In the genomic region with DNA sequence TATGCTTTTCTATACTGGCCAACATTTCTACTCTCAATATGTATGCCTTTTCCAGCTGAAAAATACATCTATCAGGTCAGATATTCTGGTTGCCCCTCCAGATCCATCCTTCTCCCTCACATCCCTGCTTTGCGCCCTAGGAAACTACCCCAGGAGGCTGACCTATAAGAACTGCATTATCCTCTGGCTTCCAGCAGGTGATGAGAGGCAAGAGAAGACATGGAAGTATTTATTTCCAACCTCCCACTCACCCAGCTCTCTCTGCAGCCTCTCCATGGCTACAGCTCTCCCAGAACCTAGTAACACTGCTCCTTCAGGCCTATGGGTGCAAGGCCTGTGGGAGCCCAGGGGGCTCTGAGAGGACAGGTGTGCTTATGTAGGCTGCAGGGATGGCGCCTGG, we compare ENCODE assay signal across 3 cellular contexts.
TF ChIP-seq lines count a peak whose summit lies in the region.

No MANE protein-coding gene starts in this region.

TF ChIP-seq in A549, 52 proteins besides CTCF, POLR2A, EP300 and RAD21 (continued from another document):
- TF ChIP-seq HOXB13 (CRISPR knock-in tag; IDR thresholded peaks at IDR 0.05; ENCODE audit: low read depth), result no peak
- TF ChIP-seq, protein P1, sequence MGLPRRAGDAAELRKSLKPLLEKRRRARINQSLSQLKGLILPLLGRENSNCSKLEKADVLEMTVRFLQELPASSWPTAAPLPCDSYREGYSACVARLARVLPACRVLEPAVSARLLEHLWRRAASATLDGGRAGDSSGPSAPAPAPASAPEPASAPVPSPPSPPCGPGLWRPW (IDR thresholded peaks at IDR 0.05), result no peak
- TF ChIP-seq ZFP36 (IDR thresholded peaks at IDR 0.05; ENCODE audit: borderline replicate concordance, partially characterized antibody), result no peak
- TF ChIP-seq ZC3H11A (IDR thresholded peaks at IDR 0.05), result no peak
- no peak for TF ChIP-seq HOXB5 (CRISPR knock-in tag; IDR thresholded peaks at IDR 0.05)
- TF ChIP-seq CBX8 (IDR thresholded peaks at IDR 0.05), result no peak
- TF ChIP-seq, protein P2, sequence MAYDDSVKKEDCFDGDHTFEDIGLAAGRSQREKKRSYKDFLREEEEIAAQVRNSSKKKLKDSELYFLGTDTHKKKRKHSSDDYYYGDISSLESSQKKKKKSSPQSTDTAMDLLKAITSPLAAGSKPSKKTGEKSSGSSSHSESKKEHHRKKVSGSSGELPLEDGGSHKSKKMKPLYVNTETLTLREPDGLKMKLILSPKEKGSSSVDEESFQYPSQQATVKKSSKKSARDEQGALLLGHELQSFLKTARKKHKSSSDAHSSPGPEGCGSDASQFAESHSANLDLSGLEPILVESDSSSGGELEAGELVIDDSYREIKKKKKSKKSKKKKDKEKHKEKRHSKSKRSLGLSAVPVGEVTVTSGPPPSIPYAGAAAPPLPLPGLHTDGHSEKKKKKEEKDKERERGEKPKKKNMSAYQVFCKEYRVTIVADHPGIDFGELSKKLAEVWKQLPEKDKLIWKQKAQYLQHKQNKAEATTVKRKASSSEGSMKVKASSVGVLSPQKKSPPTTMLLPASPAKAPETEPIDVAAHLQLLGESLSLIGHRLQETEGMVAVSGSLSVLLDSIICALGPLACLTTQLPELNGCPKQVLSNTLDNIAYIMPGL (CRISPR knock-in tag; IDR thresholded peaks at IDR 0.05; ENCODE audit: borderline replicate concordance), result no peak
TF ChIP-seq in A549: peak in this region for 0.

TF ChIP-seq in GM23338, 12 proteins besides CTCF, POLR2A, EP300 and RAD21 (continued from another document):
- TF ChIP-seq, protein P3, sequence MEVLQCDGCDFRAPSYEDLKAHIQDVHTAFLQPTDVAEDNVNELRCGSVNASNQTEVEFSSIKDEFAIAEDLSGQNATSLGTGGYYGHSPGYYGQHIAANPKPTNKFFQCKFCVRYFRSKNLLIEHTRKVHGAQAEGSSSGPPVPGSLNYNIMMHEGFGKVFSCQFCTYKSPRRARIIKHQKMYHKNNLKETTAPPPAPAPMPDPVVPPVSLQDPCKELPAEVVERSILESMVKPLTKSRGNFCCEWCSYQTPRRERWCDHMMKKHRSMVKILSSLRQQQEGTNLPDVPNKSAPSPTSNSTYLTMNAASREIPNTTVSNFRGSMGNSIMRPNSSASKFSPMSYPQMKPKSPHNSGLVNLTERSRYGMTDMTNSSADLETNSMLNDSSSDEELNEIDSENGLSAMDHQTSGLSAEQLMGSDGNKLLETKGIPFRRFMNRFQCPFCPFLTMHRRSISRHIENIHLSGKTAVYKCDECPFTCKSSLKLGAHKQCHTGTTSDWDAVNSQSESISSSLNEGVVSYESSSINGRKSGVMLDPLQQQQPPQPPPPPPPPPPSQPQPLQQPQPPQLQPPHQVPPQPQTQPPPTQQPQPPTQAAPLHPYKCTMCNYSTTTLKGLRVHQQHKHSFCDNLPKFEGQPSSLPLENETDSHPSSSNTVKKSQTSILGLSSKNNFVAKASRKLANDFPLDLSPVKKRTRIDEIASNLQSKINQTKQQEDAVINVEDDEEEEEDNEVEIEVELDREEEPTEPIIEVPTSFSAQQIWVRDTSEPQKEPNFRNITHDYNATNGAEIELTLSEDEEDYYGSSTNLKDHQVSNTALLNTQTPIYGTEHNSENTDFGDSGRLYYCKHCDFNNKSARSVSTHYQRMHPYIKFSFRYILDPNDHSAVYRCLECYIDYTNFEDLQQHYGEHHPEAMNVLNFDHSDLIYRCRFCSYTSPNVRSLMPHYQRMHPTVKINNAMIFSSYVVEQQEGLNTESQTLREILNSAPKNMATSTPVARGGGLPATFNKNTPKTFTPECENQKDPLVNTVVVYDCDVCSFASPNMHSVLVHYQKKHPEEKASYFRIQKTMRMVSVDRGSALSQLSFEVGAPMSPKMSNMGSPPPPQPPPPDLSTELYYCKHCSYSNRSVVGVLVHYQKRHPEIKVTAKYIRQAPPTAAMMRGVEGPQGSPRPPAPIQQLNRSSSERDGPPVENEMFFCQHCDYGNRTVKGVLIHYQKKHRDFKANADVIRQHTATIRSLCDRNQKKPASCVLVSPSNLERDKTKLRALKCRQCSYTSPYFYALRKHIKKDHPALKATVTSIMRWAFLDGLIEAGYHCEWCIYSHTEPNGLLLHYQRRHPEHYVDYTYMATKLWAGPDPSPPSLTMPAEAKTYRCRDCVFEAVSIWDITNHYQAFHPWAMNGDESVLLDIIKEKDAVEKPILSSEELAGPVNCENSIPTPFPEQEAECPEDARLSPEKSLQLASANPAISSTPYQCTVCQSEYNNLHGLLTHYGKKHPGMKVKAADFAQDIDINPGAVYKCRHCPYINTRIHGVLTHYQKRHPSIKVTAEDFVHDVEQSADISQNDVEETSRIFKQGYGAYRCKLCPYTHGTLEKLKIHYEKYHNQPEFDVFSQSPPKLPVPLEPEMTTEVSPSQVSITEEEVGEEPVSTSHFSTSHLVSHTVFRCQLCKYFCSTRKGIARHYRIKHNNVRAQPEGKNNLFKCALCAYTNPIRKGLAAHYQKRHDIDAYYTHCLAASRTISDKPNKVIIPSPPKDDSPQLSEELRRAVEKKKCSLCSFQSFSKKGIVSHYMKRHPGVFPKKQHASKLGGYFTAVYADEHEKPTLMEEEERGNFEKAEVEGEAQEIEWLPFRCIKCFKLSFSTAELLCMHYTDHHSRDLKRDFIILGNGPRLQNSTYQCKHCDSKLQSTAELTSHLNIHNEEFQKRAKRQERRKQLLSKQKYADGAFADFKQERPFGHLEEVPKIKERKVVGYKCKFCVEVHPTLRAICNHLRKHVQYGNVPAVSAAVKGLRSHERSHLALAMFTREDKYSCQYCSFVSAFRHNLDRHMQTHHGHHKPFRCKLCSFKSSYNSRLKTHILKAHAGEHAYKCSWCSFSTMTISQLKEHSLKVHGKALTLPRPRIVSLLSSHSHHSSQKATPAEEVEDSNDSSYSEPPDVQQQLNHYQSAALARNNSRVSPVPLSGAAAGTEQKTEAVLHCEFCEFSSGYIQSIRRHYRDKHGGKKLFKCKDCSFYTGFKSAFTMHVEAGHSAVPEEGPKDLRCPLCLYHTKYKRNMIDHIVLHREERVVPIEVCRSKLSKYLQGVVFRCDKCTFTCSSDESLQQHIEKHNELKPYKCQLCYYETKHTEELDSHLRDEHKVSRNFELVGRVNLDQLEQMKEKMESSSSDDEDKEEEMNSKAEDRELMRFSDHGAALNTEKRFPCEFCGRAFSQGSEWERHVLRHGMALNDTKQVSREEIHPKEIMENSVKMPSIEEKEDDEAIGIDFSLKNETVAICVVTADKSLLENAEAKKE (CRISPR knock-in tag; IDR thresholded peaks at IDR 0.05), result no peak
- TF ChIP-seq, protein P4, sequence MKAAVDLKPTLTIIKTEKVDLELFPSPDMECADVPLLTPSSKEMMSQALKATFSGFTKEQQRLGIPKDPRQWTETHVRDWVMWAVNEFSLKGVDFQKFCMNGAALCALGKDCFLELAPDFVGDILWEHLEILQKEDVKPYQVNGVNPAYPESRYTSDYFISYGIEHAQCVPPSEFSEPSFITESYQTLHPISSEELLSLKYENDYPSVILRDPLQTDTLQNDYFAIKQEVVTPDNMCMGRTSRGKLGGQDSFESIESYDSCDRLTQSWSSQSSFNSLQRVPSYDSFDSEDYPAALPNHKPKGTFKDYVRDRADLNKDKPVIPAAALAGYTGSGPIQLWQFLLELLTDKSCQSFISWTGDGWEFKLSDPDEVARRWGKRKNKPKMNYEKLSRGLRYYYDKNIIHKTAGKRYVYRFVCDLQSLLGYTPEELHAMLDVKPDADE (IDR thresholded peaks at IDR 0.05), result no peak
- TF ChIP-seq ZNF331 (CRISPR knock-in tag; IDR thresholded peaks at IDR 0.05; ENCODE audit: low read depth) (no peak), JUNB (IDR thresholded peaks at IDR 0.05; ENCODE audit: unreplicated experiment) (no peak)

TF ChIP-seq in WTC11, 78 proteins besides CTCF, POLR2A, EP300 and RAD21 (continued from another document):
- TF ChIP-seq, protein P5, sequence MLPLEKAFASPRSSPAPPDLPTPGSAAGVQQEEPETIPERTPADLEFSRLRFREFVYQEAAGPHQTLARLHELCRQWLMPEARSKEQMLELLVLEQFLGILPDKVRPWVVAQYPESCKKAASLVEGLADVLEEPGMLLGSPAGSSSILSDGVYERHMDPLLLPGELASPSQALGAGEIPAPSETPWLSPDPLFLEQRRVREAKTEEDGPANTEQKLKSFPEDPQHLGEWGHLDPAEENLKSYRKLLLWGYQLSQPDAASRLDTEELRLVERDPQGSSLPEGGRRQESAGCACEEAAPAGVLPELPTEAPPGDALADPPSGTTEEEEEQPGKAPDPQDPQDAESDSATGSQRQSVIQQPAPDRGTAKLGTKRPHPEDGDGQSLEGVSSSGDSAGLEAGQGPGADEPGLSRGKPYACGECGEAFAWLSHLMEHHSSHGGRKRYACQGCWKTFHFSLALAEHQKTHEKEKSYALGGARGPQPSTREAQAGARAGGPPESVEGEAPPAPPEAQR (CRISPR knock-in tag; IDR thresholded peaks at IDR 0.05), result no peak
- no peak for TF ChIP-seq NFE2L1 (CRISPR knock-in tag; IDR thresholded peaks at IDR 0.05)
- TF ChIP-seq, protein P2 (CRISPR knock-in tag; IDR thresholded peaks at IDR 0.05), result no peak
- TF ChIP-seq GTF2I (CRISPR knock-in tag; conservative IDR thresholded peaks at IDR 0.05), result no peak
- TF ChIP-seq, protein P6, sequence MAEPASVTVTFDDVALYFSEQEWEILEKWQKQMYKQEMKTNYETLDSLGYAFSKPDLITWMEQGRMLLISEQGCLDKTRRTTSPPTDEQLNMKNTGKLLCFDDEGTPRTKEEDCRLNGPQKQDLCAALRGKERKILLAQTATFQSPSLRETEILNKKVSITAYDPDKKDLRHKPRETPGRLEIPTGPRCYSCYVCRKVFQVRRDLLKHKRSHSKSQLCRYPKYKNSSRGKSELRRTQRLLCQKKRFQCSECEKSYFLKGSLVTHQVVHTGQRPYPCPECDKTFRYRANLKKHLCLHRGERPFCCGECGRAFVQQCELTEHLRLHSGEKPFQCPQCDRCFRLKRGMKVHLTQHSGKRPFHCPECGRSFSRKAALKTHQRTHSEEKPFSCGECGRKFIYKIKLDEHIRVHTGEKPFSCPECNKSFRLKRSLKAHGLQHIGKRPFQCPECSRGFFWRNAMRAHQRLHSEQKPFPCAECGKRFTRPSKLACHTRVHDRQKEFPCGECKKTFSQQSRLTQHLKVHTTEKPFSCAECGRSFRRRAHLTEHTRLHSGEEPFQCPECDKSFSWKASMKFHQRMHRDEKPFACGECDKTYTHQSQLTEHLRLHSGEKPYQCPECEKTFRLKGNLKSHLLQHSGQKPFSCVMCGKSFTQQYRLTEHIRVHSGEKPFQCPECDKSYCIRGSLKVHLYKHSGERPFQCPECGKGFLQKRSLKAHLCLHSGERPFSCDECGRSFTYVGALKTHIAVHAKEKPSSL (CRISPR knock-in tag; conservative IDR thresholded peaks at IDR 0.05), result no peak
- no peak for TF ChIP-seq RORB (CRISPR knock-in tag; IDR thresholded peaks at IDR 0.05)
- TF ChIP-seq, protein P7, sequence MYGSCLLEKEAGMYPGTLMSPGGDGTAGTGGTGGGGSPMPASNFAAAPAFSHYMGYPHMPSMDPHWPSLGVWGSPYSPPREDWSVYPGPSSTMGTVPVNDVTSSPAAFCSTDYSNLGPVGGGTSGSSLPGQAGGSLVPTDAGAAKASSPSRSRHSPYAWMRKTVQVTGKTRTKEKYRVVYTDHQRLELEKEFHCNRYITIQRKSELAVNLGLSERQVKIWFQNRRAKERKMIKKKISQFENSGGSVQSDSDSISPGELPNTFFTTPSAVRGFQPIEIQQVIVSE (CRISPR knock-in tag; IDR thresholded peaks at IDR 0.05; ENCODE audit: borderline replicate concordance), result no peak
- TF ChIP-seq, protein P8, sequence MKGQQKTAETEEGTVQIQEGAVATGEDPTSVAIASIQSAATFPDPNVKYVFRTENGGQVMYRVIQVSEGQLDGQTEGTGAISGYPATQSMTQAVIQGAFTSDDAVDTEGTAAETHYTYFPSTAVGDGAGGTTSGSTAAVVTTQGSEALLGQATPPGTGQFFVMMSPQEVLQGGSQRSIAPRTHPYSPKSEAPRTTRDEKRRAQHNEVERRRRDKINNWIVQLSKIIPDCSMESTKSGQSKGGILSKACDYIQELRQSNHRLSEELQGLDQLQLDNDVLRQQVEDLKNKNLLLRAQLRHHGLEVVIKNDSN (CRISPR knock-in tag; IDR thresholded peaks at IDR 0.05), result no peak
- TF ChIP-seq NR3C1 (CRISPR knock-in tag; conservative IDR thresholded peaks at IDR 0.05; ENCODE audit: low read depth), result no peak
- no peak for TF ChIP-seq NR2C2 (CRISPR knock-in tag; IDR thresholded peaks at IDR 0.05)
- no peak for TF ChIP-seq FOXK1 (CRISPR knock-in tag; IDR thresholded peaks at IDR 0.05)
- TF ChIP-seq, protein P9, sequence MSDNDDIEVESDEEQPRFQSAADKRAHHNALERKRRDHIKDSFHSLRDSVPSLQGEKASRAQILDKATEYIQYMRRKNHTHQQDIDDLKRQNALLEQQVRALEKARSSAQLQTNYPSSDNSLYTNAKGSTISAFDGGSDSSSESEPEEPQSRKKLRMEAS (CRISPR knock-in tag; IDR thresholded peaks at IDR 0.05), result no peak
- TF ChIP-seq ZNF396 (CRISPR knock-in tag; IDR thresholded peaks at IDR 0.05; ENCODE audit: borderline replicate concordance), result no peak
